In the genomic region with DNA sequence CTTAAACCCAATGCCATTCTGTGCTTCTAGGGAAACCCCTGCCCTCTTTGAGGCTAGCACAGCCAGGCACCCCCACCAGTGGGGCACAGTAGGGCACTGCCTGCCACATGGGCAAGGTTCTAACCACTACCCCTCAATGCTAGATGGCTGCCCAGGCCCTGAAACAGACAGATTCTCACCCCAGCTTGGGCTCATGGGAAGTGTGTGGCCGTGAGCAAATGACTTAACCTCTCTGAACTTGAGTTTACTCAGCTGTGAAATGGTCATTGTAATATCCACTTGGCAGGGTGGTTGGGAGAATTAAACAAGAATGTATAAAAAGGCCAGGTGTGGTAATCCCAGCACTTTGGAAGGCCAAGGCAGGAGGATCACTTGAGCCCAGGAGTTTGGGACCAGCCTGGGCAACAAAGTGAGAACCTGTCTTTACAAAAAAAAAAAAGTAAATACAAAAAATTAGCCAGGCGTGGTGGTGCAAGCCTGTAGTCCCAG, we compare ENCODE assay signal across 17 cellular contexts. TPM values are rescaled to one million over a fixed set of nuclear protein-coding genes. Genes with fewer than 3 reads are reported as not detected.
DNase-seq lines count a peak whose midpoint lies in the region; ATAC-seq and TF ChIP-seq lines count a peak whose summit lies in the region.
"Had no signal": no experiment of that assay in that cellular context is flagged by ENCODE, and none has a peak within 500 bp of the region (broad histone marks: within the 10 kb centered on the region; RNA-seq: fewer than 3 reads in every experiment).

No MANE protein-coding gene starts in this region.

- peaks cover 70% of the 10 kb centered on the region for H3K4me1 ChIP-seq in body of pancreas
- H3K4me1 ChIP-seq in upper lobe of left lung: peaks cover 30 to 54% (median 46%) of the 10 kb centered on the region in 4 donors

- no peak for TF ChIP-seq EP300 in upper lobe of left lung (IDR thresholded peaks at IDR 0.05)

- peaks cover 18% of the 10 kb centered on the region for H3K4me1 Mint-ChIP-seq in activated CD4-positive, alpha-beta T cell treated with anti-CD3 and anti-CD28 coated beads, Interleukin-2, amount 10 ng/mL, durations not matched to agents 7 days and 5 days

- no peak overlapping the region for H3K4me3 Mint-ChIP-seq in activated CD4-positive, alpha-beta T cell treated with anti-CD3 and anti-CD28 coated beads, Interleukin-2, amount 10 ng/mL, durations not matched to agents 7 days and 5 days
- H3K4me3 Mint-ChIP-seq: effector memory CD8-positive, alpha-beta T cell; mesothelial cell of epicardium had no signal

- no peak for TF ChIP-seq POLR2A in body of pancreas (IDR thresholded peaks at IDR 0.05)
- TF ChIP-seq POLR2A in upper lobe of left lung (IDR thresholded peaks at IDR 0.05): no peak

- DNase-seq in activated CD4-positive, alpha-beta T cell treated with anti-CD3 and anti-CD28 coated beads, Interleukin-2, amount 10 ng/mL, durations not matched to agents 7 days and 5 days: no peak
- DNase-seq in activated CD4-positive, alpha-beta T cell treated with anti-CD3 and anti-CD28 coated beads for 4 hours: no peak
- peak; percentile 41 to 70 (median 64) for DNase-seq in body of pancreas
- DNase-seq in lung microvascular endothelial cell (ENCODE audit: low read depth in 2 of 2): peak; percentile 25 to 29
- DNase-seq in upper lobe of left lung: peak in 1 of 2 donors; percentile 29
- DNase-seq in NCI-H1417 treated with DMSO at 0.1 percent for 48 hours (lab: John Stamatoyannopoulos, UW): no peak
- DNase-seq in NCI-H226: no peak
- DNase-seq: activated gamma-delta T cell treated with Interleukin-2 at 50 U/mL for 16 hours; COR-L47; effector memory CD8-positive, alpha-beta T cell; GDM1; NCI-H2227 treated with DMSO at 0.1 percent for 48 hours; ovary had no signal

- H3K36me3 Mint-ChIP-seq in activated CD4-positive, alpha-beta T cell treated with anti-CD3 and anti-CD28 coated beads, Interleukin-2, amount 10 ng/mL, durations not matched to agents 7 days and 5 days (ENCODE audit: low read depth): peaks cover 8% of the 10 kb centered on the region

- peak overlapping the region; percentile 63 to 87 (median 72) for H3K27ac ChIP-seq in body of pancreas
- H3K27ac ChIP-seq in upper lobe of left lung: peak overlapping the region in 3 of 4 donors; percentile 24 to 52 (median 52)
- H3K27ac ChIP-seq: ovary, WERI-Rb-1 had no signal

- POLR2A ChIA-PET in activated CD4-positive, alpha-beta T cell treated with anti-CD3 and anti-CD28 coated beads, Interleukin-2, amount 10 ng/mL, durations not matched to agents 7 days and 5 days (lab: Charles Lee): no interaction called here

- CTCF ChIA-PET in activated CD4-positive, alpha-beta T cell treated with anti-CD3 and anti-CD28 coated beads, Interleukin-2, amount 10 ng/mL, durations not matched to agents 7 days and 5 days (lab: Charles Lee): interaction anchor here (0.6 to 1.6 kb wide), 6 partner anchors 17 to 115 kb away, joined by 3 to 5 read pairs (median 3); a partner anchor contains a TSS

- intact Hi-C loops in body of pancreas (cut with DNase I): no loop called here

- H3K9me3 ChIP-seq in body of pancreas (no peaks in the 10 kb centered on the region), upper lobe of left lung (no peaks in the 10 kb centered on the region)
- H3K9me3 ChIP-seq: ovary had no signal

- peak overlapping the region; percentile 26 for H3K27ac Mint-ChIP-seq in activated CD4-positive, alpha-beta T cell treated with anti-CD3 and anti-CD28 coated beads, Interleukin-2, amount 10 ng/mL, durations not matched to agents 7 days and 5 days
- H3K27ac Mint-ChIP-seq: mesothelial cell of epicardium had no signal

- H3K27me3 ChIP-seq in body of pancreas (no peaks in the 10 kb centered on the region), upper lobe of left lung (no peaks in the 10 kb centered on the region)
- H3K27me3 ChIP-seq: ovary had no signal

- H3K4me3 ChIP-seq in body of pancreas (no peak overlapping the region), upper lobe of left lung (no peak overlapping the region)
- H3K4me3 ChIP-seq: ovary had no signal

- H3K9me3 Mint-ChIP-seq in activated CD4-positive, alpha-beta T cell treated with anti-CD3 and anti-CD28 coated beads, Interleukin-2, amount 10 ng/mL, durations not matched to agents 7 days and 5 days: no peaks in the 10 kb centered on the region
- H3K9me3 Mint-ChIP-seq: effector memory CD8-positive, alpha-beta T cell; mesothelial cell of epicardium had no signal

- TF ChIP-seq CTCF in body of pancreas (IDR thresholded peaks at IDR 0.05): peak in 1 of 7 experiments; percentile 12
- no peak for TF ChIP-seq CTCF in upper lobe of left lung (IDR thresholded peaks at IDR 0.05)

- 23 to 28% methylated on average over 2 of the region's 2 CpGs for WGBS in body of pancreas, 2 donors
- WGBS in upper lobe of left lung, 2 donors: 51 to 56% methylated on average over 2 of the region's 2 CpGs

- ATAC-seq in body of pancreas: peak; percentile 45
- ATAC-seq in upper lobe of left lung (ENCODE audit: low FRiP score in 2 of 2): no peak
- no peak for ATAC-seq in HG03159 (IDR thresholded peaks at IDR 0.05; ENCODE audit: unreplicated experiment)
- ATAC-seq: effector memory CD8-positive, alpha-beta T cell had no signal

- peaks cover 0 to 12% of the 10 kb centered on the region in 2 donors for H3K36me3 ChIP-seq in body of pancreas (replicated peaks in 1 of 2; ENCODE audit: insufficient read depth in 1 of 2, low read depth in 2 of 2)
- peaks cover 0 to 68% (median 37%) of the 10 kb centered on the region in 4 donors for H3K36me3 ChIP-seq in upper lobe of left lung
- H3K36me3 ChIP-seq: ovary had no signal

- H3K27me3 Mint-ChIP-seq in activated CD4-positive, alpha-beta T cell treated with anti-CD3 and anti-CD28 coated beads, Interleukin-2, amount 10 ng/mL, durations not matched to agents 7 days and 5 days: no peaks in the 10 kb centered on the region
- H3K27me3 Mint-ChIP-seq: effector memory CD8-positive, alpha-beta T cell had no signal

RNA-seq across cellular contexts. Expression of a gene that starts 22.4 kb away (rescaled TPM):
- under 1 TPM in 1 of 2 experiments, not detected in 1; 0.23 TPM for total RNA-seq in activated CD4-positive, alpha-beta T cell treated with anti-CD3 and anti-CD28 coated beads, Interleukin-2, amount 10 ng/mL, durations not matched to agents 7 days and 5 days
- total RNA-seq in body of pancreas (not detected), lung microvascular endothelial cell (under 0.01 TPM in 2 replicates), upper lobe of left lung (1 to 10 TPM in 3 of 6 donors, under 1 TPM in 2, not detected in 1; 0.46 to 7.2 (median 1.2) TPM)

RNA-seq across cellular contexts. Expression of a gene that starts 22.5 kb away (rescaled TPM):
- total RNA-seq in activated CD4-positive, alpha-beta T cell treated with anti-CD3 and anti-CD28 coated beads, Interleukin-2, amount 10 ng/mL, durations not matched to agents 7 days and 5 days: 10 to 100 TPM; 58.5 to 66.3 TPM
- 100 to 1,000 TPM in 1 of 2 donors, 10 to 100 TPM in 1; 43.8 to 119 TPM for total RNA-seq in body of pancreas
- 34.4 and 52.6 TPM in 2 replicates for total RNA-seq in lung microvascular endothelial cell
- 100 to 1,000 TPM in 2 of 6 donors, 10 to 100 TPM in 4; 48.9 to 152 (median 71.7) TPM for total RNA-seq in upper lobe of left lung

RNA-seq across cellular contexts. Expression of a gene that starts 24.9 kb away (rescaled TPM):
- total RNA-seq in activated CD4-positive, alpha-beta T cell treated with anti-CD3 and anti-CD28 coated beads, Interleukin-2, amount 10 ng/mL, durations not matched to agents 7 days and 5 days: 10 to 100 TPM; 27.6 to 30.7 TPM
- total RNA-seq in body of pancreas (10 to 100 TPM; 19.2 to 34.9 TPM), lung microvascular endothelial cell (20.7 and 30.2 TPM in 2 replicates), upper lobe of left lung (10 to 100 TPM; 24.3 to 47.1 (median 37.3) TPM)

RNA-seq across cellular contexts. Expression of a gene that starts 53.4 kb away (rescaled TPM):
- not detected for total RNA-seq in activated CD4-positive, alpha-beta T cell treated with anti-CD3 and anti-CD28 coated beads, Interleukin-2, amount 10 ng/mL, durations not matched to agents 7 days and 5 days
- total RNA-seq in body of pancreas: under 1 TPM in 1 of 2 donors, not detected in 1; 0.66 TPM
- total RNA-seq in lung microvascular endothelial cell: not detected in 2 replicates
- total RNA-seq in upper lobe of left lung: under 1 TPM in 1 of 6 donors, not detected in 5; 0.15 TPM
- total RNA-seq: A673 had no signal

Comparison
In these comparisons a context has a peak if more than half of its experiments do, and no peak if none do; other contexts are left out.
1. DNase-seq: peak in body of pancreas (4 of 4) and lung microvascular endothelial cell (2 of 2); none in activated CD4-positive, alpha-beta T cell treated with anti-CD3 and anti-CD28 coated beads, Interleukin-2, amount 10 ng/mL, durations not matched to agents 7 days and 5 days (single experiment), activated CD4-positive, alpha-beta T cell treated with anti-CD3 and anti-CD28 coated beads for 4 hours (0 of 2), NCI-H1417 treated with DMSO at 0.1 percent for 48 hours (single experiment) and NCI-H226 (single experiment).